In the genomic region with DNA sequence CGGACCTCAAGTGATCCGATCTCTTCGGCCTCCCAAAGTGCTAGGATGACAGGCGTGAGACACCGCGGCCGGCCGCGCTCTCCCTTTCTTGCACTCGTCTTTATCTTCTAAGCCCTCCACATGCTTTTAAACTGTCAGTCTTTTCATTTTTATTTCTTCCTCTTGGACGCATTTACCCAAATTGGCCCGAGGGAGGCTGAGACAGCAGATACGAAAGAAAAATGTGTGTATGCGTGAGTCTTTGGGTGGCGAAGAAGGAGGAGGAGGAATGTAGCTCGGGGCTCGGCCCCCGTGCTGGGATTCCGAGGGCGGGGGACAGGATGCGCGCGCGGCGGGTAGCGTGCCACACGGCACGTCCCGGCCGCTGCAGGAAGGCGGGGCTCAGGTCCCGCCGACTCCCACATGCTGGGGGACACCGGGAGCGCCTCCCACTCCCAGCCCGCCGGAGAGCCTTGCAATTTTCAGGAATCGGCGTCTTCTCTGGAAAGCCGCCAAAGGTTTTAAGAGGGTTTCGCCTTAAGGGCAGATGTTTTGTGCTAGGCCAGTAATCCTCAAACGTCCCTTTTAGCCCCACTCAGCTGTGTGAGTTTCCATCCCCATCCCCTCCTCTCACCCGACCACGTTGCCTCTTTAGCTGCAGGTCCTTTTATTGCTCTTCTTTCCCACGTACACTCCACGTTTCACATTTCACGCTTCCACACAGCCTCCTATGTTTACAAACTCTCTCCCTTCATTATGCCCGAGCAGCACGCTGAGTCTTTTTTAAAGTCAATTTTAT, we compare ENCODE assay signal across 1 cellular context.
TF ChIP-seq lines count a peak whose summit lies in the region.

No MANE protein-coding gene starts in this region.

TF ChIP-seq in K562, 482 proteins besides CTCF, POLR2A, EP300 and RAD21 (continued from another document and continues in another):
- TF ChIP-seq, protein P1, sequence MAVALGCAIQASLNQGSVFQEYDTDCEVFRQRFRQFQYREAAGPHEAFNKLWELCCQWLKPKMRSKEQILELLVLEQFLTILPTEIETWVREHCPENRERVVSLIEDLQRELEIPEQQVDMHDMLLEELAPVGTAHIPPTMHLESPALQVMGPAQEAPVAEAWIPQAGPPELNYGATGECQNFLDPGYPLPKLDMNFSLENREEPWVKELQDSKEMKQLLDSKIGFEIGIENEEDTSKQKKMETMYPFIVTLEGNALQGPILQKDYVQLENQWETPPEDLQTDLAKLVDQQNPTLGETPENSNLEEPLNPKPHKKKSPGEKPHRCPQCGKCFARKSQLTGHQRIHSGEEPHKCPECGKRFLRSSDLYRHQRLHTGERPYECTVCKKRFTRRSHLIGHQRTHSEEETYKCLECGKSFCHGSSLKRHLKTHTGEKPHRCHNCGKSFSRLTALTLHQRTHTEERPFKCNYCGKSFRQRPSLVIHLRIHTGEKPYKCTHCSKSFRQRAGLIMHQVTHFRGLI (CRISPR knock-in tag; IDR thresholded peaks at IDR 0.05) = no peak
- TF ChIP-seq SIN3A (IDR thresholded peaks at IDR 0.05; ENCODE audit: borderline replicate concordance in 2 of 2, control insufficient read depth in 1 of 2, low read depth in 2 of 2, low read length in 2 of 2) (no peak), DACH1 (IDR thresholded peaks at IDR 0.05; ENCODE audit: partially characterized antibody) (no peak), ZNF57 (CRISPR knock-in tag; IDR thresholded peaks at IDR 0.05) (no peak), ARHGAP35 (IDR thresholded peaks at IDR 0.05; ENCODE audit: partially characterized antibody) (no peak), ZNF23 (CRISPR knock-in tag; IDR thresholded peaks at IDR 0.05) (no peak), KAT8 (IDR thresholded peaks at IDR 0.05; ENCODE audit: low read depth) (no peak), CBX5 (IDR thresholded peaks at IDR 0.05; ENCODE audit: borderline replicate concordance, low read depth) (no peak), ZNF79 (CRISPR knock-in tag; IDR thresholded peaks at IDR 0.05; ENCODE audit: low read depth) (no peak), CREB5 (CRISPR knock-in tag; IDR thresholded peaks at IDR 0.05) (no peak), RBM15 (IDR thresholded peaks at IDR 0.05; ENCODE audit: insufficient read depth, low read length) (no peak), NBN (IDR thresholded peaks at IDR 0.05; ENCODE audit: low read depth) (no peak), HLTF (IDR thresholded peaks at IDR 0.05) (peak; percentile 67; the same call in 1 of the 2 replicates), ZNF197 (CRISPR knock-in tag; IDR thresholded peaks at IDR 0.05; ENCODE audit: low read depth) (no peak), SREBF2 (CRISPR knock-in tag; IDR thresholded peaks at IDR 0.05) (no peak), ZFPM2 (CRISPR knock-in tag; IDR thresholded peaks at IDR 0.05) (no peak), ZNF707 (CRISPR knock-in tag; conservative IDR thresholded peaks at IDR 0.05) (no peak), DIDO1 (tag; IDR thresholded peaks at IDR 0.05; ENCODE audit: low read depth) (no peak), PCBP2 (IDR thresholded peaks at IDR 0.05; ENCODE audit: low read depth, low read length, poor library complexity, severe bottlenecking) (no peak), CSDE1 (IDR thresholded peaks at IDR 0.05) (no peak), ZNF224 (CRISPR knock-in tag; IDR thresholded peaks at IDR 0.05) (no peak), HMG20B (CRISPR knock-in tag; IDR thresholded peaks at IDR 0.05) (no peak), PTTG1 (tag; IDR thresholded peaks at IDR 0.05; ENCODE audit: low read depth) (no peak), HNRNPL (IDR thresholded peaks at IDR 0.05; ENCODE audit: low read depth, low read length) (no peak), MTA1 (IDR thresholded peaks at IDR 0.05; ENCODE audit: borderline replicate concordance) (no peak; the same call in 1 of the 2 replicates), SNIP1 (IDR thresholded peaks at IDR 0.05; ENCODE audit: low read depth) (no peak), HMGN3 (IDR thresholded peaks at IDR 0.05; ENCODE audit: borderline replicate concordance, extremely low read depth, insufficient read length, low read depth, low read length) (peak; percentile 97), TGIF2 (CRISPR knock-in tag; IDR thresholded peaks at IDR 0.05) (no peak), HDGF (IDR thresholded peaks at IDR 0.05) (no peak), FOXK1 (CRISPR knock-in tag; IDR thresholded peaks at IDR 0.05; ENCODE audit: borderline replicate concordance) (no peak), TCF7 (IDR thresholded peaks at IDR 0.05; ENCODE audit: borderline replicate concordance) (no peak), THRB (CRISPR knock-in tag; conservative IDR thresholded peaks at IDR 0.05) (no peak), TEAD2 (tag; IDR thresholded peaks at IDR 0.05) (peak; percentile 88), CBFA2T2 (conservative IDR thresholded peaks at IDR 0.05) (no peak), RFX5 (IDR thresholded peaks at IDR 0.05; ENCODE audit: low read depth, low read length) (no peak)
- TF ChIP-seq, protein P2, sequence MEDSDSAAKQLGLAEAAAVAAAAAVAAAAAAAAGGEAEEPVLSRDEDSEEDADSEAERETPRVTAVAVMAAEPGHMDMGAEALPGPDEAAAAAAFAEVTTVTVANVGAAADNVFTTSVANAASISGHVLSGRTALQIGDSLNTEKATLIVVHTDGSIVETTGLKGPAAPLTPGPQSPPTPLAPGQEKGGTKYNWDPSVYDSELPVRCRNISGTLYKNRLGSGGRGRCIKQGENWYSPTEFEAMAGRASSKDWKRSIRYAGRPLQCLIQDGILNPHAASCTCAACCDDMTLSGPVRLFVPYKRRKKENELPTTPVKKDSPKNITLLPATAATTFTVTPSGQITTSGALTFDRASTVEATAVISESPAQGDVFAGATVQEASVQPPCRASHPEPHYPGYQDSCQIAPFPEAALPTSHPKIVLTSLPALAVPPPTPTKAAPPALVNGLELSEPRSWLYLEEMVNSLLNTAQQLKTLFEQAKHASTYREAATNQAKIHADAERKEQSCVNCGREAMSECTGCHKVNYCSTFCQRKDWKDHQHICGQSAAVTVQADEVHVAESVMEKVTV (CRISPR knock-in tag; IDR thresholded peaks at IDR 0.05) = no peak
- TF ChIP-seq, protein P3, sequence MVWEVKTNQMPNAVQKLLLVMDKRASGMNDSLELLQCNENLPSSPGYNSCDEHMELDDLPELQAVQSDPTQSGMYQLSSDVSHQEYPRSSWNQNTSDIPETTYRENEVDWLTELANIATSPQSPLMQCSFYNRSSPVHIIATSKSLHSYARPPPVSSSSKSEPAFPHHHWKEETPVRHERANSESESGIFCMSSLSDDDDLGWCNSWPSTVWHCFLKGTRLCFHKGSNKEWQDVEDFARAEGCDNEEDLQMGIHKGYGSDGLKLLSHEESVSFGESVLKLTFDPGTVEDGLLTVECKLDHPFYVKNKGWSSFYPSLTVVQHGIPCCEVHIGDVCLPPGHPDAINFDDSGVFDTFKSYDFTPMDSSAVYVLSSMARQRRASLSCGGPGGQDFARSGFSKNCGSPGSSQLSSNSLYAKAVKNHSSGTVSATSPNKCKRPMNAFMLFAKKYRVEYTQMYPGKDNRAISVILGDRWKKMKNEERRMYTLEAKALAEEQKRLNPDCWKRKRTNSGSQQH (CRISPR knock-in tag; IDR thresholded peaks at IDR 0.05) = no peak
- TF ChIP-seq, protein P4, sequence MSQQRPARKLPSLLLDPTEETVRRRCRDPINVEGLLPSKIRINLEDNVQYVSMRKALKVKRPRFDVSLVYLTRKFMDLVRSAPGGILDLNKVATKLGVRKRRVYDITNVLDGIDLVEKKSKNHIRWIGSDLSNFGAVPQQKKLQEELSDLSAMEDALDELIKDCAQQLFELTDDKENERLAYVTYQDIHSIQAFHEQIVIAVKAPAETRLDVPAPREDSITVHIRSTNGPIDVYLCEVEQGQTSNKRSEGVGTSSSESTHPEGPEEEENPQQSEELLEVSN (IDR thresholded peaks at IDR 0.05; ENCODE audit: borderline replicate concordance in 1 of 2, extremely low read depth in 1 of 2, insufficient read depth in 1 of 2, insufficient read length in 1 of 2, low read depth in 1 of 2, low read length in 1 of 2, poor library complexity in 1 of 2, severe bottlenecking in 1 of 2) = peak; percentile 91 to 97
- TF ChIP-seq, protein P5, sequence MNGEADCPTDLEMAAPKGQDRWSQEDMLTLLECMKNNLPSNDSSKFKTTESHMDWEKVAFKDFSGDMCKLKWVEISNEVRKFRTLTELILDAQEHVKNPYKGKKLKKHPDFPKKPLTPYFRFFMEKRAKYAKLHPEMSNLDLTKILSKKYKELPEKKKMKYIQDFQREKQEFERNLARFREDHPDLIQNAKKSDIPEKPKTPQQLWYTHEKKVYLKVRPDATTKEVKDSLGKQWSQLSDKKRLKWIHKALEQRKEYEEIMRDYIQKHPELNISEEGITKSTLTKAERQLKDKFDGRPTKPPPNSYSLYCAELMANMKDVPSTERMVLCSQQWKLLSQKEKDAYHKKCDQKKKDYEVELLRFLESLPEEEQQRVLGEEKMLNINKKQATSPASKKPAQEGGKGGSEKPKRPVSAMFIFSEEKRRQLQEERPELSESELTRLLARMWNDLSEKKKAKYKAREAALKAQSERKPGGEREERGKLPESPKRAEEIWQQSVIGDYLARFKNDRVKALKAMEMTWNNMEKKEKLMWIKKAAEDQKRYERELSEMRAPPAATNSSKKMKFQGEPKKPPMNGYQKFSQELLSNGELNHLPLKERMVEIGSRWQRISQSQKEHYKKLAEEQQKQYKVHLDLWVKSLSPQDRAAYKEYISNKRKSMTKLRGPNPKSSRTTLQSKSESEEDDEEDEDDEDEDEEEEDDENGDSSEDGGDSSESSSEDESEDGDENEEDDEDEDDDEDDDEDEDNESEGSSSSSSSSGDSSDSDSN (IDR thresholded peaks at IDR 0.05; ENCODE audit: borderline replicate concordance in 1 of 2, low read depth in 2 of 2, low read length in 2 of 2) = no peak
- TF ChIP-seq, protein P6, sequence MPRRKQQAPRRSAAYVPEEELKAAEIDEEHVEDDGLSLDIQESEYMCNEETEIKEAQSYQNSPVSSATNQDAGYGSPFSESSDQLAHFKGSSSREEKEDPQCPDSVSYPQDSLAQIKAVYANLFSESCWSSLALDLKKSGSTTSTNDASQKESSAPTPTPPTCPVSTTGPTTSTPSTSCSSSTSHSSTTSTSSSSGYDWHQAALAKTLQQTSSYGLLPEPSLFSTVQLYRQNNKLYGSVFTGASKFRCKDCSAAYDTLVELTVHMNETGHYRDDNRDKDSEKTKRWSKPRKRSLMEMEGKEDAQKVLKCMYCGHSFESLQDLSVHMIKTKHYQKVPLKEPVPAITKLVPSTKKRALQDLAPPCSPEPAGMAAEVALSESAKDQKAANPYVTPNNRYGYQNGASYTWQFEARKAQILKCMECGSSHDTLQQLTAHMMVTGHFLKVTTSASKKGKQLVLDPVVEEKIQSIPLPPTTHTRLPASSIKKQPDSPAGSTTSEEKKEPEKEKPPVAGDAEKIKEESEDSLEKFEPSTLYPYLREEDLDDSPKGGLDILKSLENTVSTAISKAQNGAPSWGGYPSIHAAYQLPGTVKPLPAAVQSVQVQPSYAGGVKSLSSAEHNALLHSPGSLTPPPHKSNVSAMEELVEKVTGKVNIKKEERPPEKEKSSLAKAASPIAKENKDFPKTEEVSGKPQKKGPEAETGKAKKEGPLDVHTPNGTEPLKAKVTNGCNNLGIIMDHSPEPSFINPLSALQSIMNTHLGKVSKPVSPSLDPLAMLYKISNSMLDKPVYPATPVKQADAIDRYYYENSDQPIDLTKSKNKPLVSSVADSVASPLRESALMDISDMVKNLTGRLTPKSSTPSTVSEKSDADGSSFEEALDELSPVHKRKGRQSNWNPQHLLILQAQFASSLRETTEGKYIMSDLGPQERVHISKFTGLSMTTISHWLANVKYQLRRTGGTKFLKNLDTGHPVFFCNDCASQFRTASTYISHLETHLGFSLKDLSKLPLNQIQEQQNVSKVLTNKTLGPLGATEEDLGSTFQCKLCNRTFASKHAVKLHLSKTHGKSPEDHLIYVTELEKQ (CRISPR knock-in tag; IDR thresholded peaks at IDR 0.05) = no peak
- TF ChIP-seq, protein P7, sequence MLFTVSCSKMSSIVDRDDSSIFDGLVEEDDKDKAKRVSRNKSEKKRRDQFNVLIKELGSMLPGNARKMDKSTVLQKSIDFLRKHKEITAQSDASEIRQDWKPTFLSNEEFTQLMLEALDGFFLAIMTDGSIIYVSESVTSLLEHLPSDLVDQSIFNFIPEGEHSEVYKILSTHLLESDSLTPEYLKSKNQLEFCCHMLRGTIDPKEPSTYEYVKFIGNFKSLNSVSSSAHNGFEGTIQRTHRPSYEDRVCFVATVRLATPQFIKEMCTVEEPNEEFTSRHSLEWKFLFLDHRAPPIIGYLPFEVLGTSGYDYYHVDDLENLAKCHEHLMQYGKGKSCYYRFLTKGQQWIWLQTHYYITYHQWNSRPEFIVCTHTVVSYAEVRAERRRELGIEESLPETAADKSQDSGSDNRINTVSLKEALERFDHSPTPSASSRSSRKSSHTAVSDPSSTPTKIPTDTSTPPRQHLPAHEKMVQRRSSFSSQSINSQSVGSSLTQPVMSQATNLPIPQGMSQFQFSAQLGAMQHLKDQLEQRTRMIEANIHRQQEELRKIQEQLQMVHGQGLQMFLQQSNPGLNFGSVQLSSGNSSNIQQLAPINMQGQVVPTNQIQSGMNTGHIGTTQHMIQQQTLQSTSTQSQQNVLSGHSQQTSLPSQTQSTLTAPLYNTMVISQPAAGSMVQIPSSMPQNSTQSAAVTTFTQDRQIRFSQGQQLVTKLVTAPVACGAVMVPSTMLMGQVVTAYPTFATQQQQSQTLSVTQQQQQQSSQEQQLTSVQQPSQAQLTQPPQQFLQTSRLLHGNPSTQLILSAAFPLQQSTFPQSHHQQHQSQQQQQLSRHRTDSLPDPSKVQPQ (CRISPR knock-in tag; IDR thresholded peaks at IDR 0.05; ENCODE audit: borderline replicate concordance) = no peak
- TF ChIP-seq, protein P8, sequence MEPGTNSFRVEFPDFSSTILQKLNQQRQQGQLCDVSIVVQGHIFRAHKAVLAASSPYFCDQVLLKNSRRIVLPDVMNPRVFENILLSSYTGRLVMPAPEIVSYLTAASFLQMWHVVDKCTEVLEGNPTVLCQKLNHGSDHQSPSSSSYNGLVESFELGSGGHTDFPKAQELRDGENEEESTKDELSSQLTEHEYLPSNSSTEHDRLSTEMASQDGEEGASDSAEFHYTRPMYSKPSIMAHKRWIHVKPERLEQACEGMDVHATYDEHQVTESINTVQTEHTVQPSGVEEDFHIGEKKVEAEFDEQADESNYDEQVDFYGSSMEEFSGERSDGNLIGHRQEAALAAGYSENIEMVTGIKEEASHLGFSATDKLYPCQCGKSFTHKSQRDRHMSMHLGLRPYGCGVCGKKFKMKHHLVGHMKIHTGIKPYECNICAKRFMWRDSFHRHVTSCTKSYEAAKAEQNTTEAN (CRISPR knock-in tag; IDR thresholded peaks at IDR 0.05) = no peak
